Comparison of ENCODE assay signal across 17 cellular contexts in genomic region chr18:27564066-27564465, GRCh38.
"Had no signal": no experiment of that assay in that cellular context is flagged by ENCODE, and none has a peak within 500 bp of the region (broad histone marks: within the 10 kb centered on the region; RNA-seq: fewer than 3 reads in every experiment).

No MANE protein-coding gene starts in this region.

- H3K36me3 ChIP-seq: colonic mucosa, esophagus squamous epithelium, spleen, stomach had no signal

- ATAC-seq: naive thymus-derived CD4-positive, alpha-beta T cell; stimulated activated naive B cell treated with anti-CD40 and anti-IgM and Interleukin-4, amounts not matched to agents 10 μg/mL and 1 μg/mL and 100 μg/mL, for 72 hours had no signal

- H3K27ac ChIP-seq: colonic mucosa, esophagus squamous epithelium, stomach had no signal

- H3K4me1 ChIP-seq: colonic mucosa, esophagus squamous epithelium, spleen, stomach had no signal

- H3K4me3 ChIP-seq: colonic mucosa, esophagus squamous epithelium, spleen, stomach had no signal

- H3K27me3 ChIP-seq: colonic mucosa, esophagus squamous epithelium, spleen, stomach had no signal

- H3K9me3 ChIP-seq: colonic mucosa, esophagus squamous epithelium had no signal

- FAIRE-seq: keratinocyte had no signal

- DNase-seq: caudate nucleus; colonic mucosa; dermis blood vessel endothelial cell; esophagus squamous epithelium; foreskin fibroblast; immature natural killer cell; mammary epithelial cell; naive thymus-derived CD4-positive, alpha-beta T cell; nephron progenitor cell; spleen; stimulated activated CD4-positive, alpha-beta T cell treated with anti-CD3 and anti-CD28 coated beads, Interleukin-15, amount 100 ng/mL, for 24 hours; stimulated activated CD4-positive, alpha-beta T cell treated with anti-CD3 and anti-CD28 coated beads, Interleukin-1b, Interleukin-23, amount 100 ng/mL, for 48 hours; stimulated activated CD4-positive, alpha-beta T cell treated with anti-CD3 and anti-CD28 coated beads, Interleukin-4, amount 100 ng/mL, for 4 hours; stimulated activated naive B cell treated with anti-CD40 and anti-IgM and Interleukin-4, amounts not matched to agents 10 μg/mL and 1 μg/mL and 100 μg/mL, for 72 hours; stomach; trophoblast cell had no signal
